Comparison of ENCODE assay signal across 8 cellular contexts in the genomic region with DNA sequence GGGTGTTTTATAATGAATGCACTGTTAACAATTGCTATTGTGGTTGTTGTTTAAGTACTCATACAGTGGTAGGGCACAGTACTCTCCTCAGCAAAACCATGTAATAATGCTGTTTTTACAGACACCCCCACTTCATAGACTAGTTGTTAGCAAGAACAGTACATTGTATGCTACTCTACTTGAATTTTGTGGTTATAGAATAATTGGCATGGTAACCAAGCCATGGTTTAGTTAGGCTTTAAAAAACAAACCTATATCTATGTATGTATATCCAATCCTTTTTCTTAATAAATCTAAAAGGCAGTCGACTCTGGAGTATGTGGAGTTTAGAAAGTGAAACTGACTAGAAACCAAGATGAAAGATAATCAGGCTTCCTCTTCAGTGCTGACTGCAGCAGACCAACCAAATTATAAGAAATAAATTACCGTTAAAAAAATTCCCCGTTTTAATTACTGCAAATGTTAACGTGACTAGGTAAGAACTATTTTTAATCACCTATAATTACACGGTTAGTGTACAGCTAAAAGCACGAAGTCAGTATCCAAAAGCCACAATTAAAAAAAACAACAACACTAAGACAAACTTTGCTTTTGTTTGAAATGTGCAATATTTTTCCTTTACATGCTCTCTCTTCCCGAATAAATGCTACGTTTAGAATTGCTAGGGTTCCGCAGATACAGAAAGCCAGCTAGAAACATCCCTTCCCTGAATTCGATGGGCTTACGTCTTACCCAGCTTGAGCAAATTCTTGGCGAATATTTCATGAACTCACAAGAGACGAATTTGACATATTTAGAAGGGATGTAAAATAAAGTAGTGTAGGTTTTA.
DNase-seq lines count a peak whose midpoint lies in the region; ATAC-seq and TF ChIP-seq lines count a peak whose summit lies in the region.

No MANE protein-coding gene starts in this region.

- H3K9me3 Mint-ChIP-seq in central memory CD8-positive, alpha-beta T cell: no peaks in the 10 kb centered on the region

- DNase-seq in Ammon's horn (ENCODE audit: low spot score) (peak; percentile 35), NCI-H69 (lab: John Stamatoyannopoulos, UW) (peak; percentile 30), lower lobe of right lung (no peak), thoracic aorta (ENCODE audit: low spot score) (no peak), ureter (ENCODE audit: low spot score) (no peak)
- DNase-seq in central memory CD8-positive, alpha-beta T cell (ENCODE audit: low spot score in 2 of 2): no peak

- peak overlapping the region; percentile 71 for H3K4me3 ChIP-seq in lower lobe of right lung
- peak overlapping the region; percentile 92 for H3K4me3 ChIP-seq in thoracic aorta

- ATAC-seq in GM19395 (IDR thresholded peaks at IDR 0.05; ENCODE audit: unreplicated experiment) (peak; percentile 41), lower lobe of right lung (peak in 1 of 2 donors; percentile 50), thoracic aorta (ENCODE audit: insufficient number of reproducible peaks, low FRiP score, low read depth) (no peak), GM21360 (IDR thresholded peaks at IDR 0.05; ENCODE audit: unreplicated experiment) (no peak)
- peak; percentile 76 for ATAC-seq in central memory CD8-positive, alpha-beta T cell (replicated peaks; ENCODE audit: extremely low read depth, poor library complexity, severe bottlenecking)

- TF ChIP-seq CTCF in lower lobe of right lung (IDR thresholded peaks at IDR 0.05) (no peak), thoracic aorta (IDR thresholded peaks at IDR 0.05) (no peak)

- no peaks in the 10 kb centered on the region for H3K27me3 ChIP-seq in lower lobe of right lung (ENCODE audit: low read depth)
- H3K27me3 ChIP-seq in thoracic aorta (replicated peaks; ENCODE audit: insufficient read depth): no peaks in the 10 kb centered on the region

- H3K36me3 Mint-ChIP-seq in central memory CD8-positive, alpha-beta T cell (ENCODE audit: insufficient read depth): peaks cover 5% of the 10 kb centered on the region

- no peaks in the 10 kb centered on the region for H3K27me3 Mint-ChIP-seq in central memory CD8-positive, alpha-beta T cell

- intact Hi-C loops in lower lobe of right lung (cut with DNase I): no loop called here

- peaks cover 21% of the 10 kb centered on the region for H3K4me1 Mint-ChIP-seq in central memory CD8-positive, alpha-beta T cell

- H3K4me1 ChIP-seq in lower lobe of right lung (peaks cover 12% of the 10 kb centered on the region), thoracic aorta (ENCODE audit: control insufficient read depth in 1 of 2, low read depth in 2 of 2) (peaks cover 4 to 12% of the 10 kb centered on the region in 2 donors)

- H3K27ac Mint-ChIP-seq in central memory CD8-positive, alpha-beta T cell (ENCODE audit: low read depth): peak overlapping the region; percentile 85

- peak overlapping the region; percentile 88 for H3K4me3 Mint-ChIP-seq in central memory CD8-positive, alpha-beta T cell

- H3K27ac ChIP-seq in lower lobe of right lung: peak overlapping the region; percentile 99
- H3K27ac ChIP-seq in thoracic aorta: peak overlapping the region; percentile 97 to 100

- no peaks in the 10 kb centered on the region for H3K36me3 ChIP-seq in lower lobe of right lung
- H3K36me3 ChIP-seq in thoracic aorta: no peaks in the 10 kb centered on the region

- H3K9me3 ChIP-seq in lower lobe of right lung (no peaks in the 10 kb centered on the region), thoracic aorta (no peaks in the 10 kb centered on the region)

Comparison
In these comparisons a context has a peak if more than half of its experiments do, and no peak if none do; other contexts are left out.
1. DNase-seq: peak in Ammon's horn (single experiment) and NCI-H69 (single experiment); none in central memory CD8-positive, alpha-beta T cell (0 of 2), lower lobe of right lung (single experiment), thoracic aorta (single experiment) and ureter (single experiment).
2. ATAC-seq: peak in GM19395 (single experiment) and central memory CD8-positive, alpha-beta T cell (single experiment); none in thoracic aorta (single experiment) and GM21360 (single experiment).